1 cellular context compared by ENCODE assay signal in the genomic region with DNA sequence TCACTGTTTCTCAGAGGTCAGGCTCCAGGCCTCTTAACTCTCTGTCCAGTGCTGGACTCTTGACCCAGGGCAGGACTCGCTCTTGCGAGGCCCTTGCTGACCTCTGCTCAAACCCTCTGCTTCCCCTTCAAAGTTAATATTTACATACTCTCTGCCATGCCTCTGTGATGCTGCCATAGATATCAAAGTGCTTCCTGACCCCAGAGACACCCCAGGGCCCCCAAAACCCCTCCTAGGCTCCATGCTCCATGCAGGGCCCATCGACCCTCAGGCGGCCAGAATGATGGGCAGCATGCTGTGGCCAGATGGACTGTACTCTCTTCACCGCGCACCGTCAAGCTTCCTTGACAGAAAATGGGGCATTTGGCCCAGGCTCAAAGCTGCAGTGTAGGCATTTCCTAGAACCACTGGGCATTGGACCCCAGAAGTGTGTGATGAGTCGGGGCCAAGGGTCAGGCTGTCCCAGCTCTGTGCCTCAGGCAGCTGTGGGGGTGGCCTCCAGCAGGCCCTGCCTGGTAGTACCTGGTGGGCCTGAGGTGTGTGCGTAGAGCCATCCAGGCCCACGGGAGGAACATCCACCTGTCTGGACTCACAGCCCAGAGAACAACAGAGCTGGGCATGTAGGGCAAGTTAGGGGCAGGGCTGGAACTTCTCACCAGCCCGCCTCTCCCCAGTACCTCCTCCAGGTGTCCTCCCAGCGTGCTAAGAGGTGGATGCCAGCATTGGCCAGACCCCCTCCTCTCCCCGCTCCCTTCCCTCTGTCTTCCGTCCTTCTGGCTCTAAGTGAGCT.
TF ChIP-seq lines count a peak whose summit lies in the region.

No MANE protein-coding gene starts in this region.

TF ChIP-seq in HepG2, 621 proteins besides CTCF, POLR2A, EP300 and RAD21 (continued from another document and continues in another):
- TF ChIP-seq, protein P1, sequence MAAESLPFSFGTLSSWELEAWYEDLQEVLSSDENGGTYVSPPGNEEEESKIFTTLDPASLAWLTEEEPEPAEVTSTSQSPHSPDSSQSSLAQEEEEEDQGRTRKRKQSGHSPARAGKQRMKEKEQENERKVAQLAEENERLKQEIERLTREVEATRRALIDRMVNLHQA (CRISPR knock-in tag; IDR thresholded peaks at IDR 0.05), result no peak
- TF ChIP-seq CBFB (CRISPR knock-in tag; IDR thresholded peaks at IDR 0.05) (peak; percentile 45), WIZ (CRISPR knock-in tag; IDR thresholded peaks at IDR 0.05) (peak; percentile 82), KLF15 (CRISPR knock-in tag; IDR thresholded peaks at IDR 0.05; ENCODE audit: borderline replicate concordance) (no peak), RARG (CRISPR knock-in tag; IDR thresholded peaks at IDR 0.05; ENCODE audit: low read depth) (peak; percentile 20; the same call in 1 of the 2 replicates), ZNF780A (CRISPR knock-in tag; IDR thresholded peaks at IDR 0.05) (no peak), ZNF446 (CRISPR knock-in tag; IDR thresholded peaks at IDR 0.05) (0 out of 2 replicates have a peak, but pooled peaks have one; percentile 19), ARHGAP35 (CRISPR knock-in tag; IDR thresholded peaks at IDR 0.05; ENCODE audit: borderline replicate concordance) (peak; percentile 53; the same call in 1 of the 2 replicates), SOX6 (IDR thresholded peaks at IDR 0.05) (no peak), SOX6 (CRISPR knock-in tag; IDR thresholded peaks at IDR 0.05) (peak; percentile 95), NFE2 (CRISPR knock-in tag; IDR thresholded peaks at IDR 0.05) (no peak), MLLT10 (CRISPR knock-in tag; IDR thresholded peaks at IDR 0.05) (no peak), PLRG1 (conservative IDR thresholded peaks at IDR 0.05) (no peak), ZNF660 (CRISPR knock-in tag; IDR thresholded peaks at IDR 0.05; ENCODE audit: borderline replicate concordance, low read depth) (no peak), ZNF572 (CRISPR knock-in tag; IDR thresholded peaks at IDR 0.05) (peak; percentile 69; the same call in 1 of the 2 replicates), HNRNPH1 (optimal IDR thresholded peaks at IDR 0.05; ENCODE audit: low read depth, low read length) (no peak), PCBP2 (optimal IDR thresholded peaks at IDR 0.05; ENCODE audit: low read depth, low read length, poor library complexity, severe bottlenecking) (no peak), ZSCAN25 (CRISPR knock-in tag; IDR thresholded peaks at IDR 0.05) (peak; percentile 35; the same call in 1 of the 2 replicates), ZNF432 (CRISPR knock-in tag; IDR thresholded peaks at IDR 0.05; ENCODE audit: borderline replicate concordance) (no peak), HOXA5 (CRISPR knock-in tag; IDR thresholded peaks at IDR 0.05) (no peak), ZNF556 (CRISPR knock-in tag; IDR thresholded peaks at IDR 0.05; ENCODE audit: borderline replicate concordance) (peak; percentile 93; the same call in 1 of the 2 replicates), ZNF782 (CRISPR knock-in tag; IDR thresholded peaks at IDR 0.05; ENCODE audit: borderline replicate concordance) (no peak), ZNF292 (CRISPR knock-in tag; IDR thresholded peaks at IDR 0.05; ENCODE audit: borderline replicate concordance, low read depth) (peak; percentile 14; the same call in 1 of the 2 replicates), SCMH1 (CRISPR knock-in tag; IDR thresholded peaks at IDR 0.05; ENCODE audit: borderline replicate concordance) (no peak), ZNF674 (CRISPR knock-in tag; IDR thresholded peaks at IDR 0.05; ENCODE audit: low read depth) (no peak), HDAC6 (IDR thresholded peaks at IDR 0.05; ENCODE audit: low read depth, low read length) (no peak), SPEN (CRISPR knock-in tag; IDR thresholded peaks at IDR 0.05; ENCODE audit: low read depth) (peak; percentile 74; the same call in 1 of the 2 replicates), KDM3A (CRISPR knock-in tag; IDR thresholded peaks at IDR 0.05; ENCODE audit: low read depth) (0 out of 2 replicates have a peak, but pooled peaks have one; percentile 67), FOXK2 (IDR thresholded peaks at IDR 0.05) (no peak), ZNF33B (CRISPR knock-in tag; IDR thresholded peaks at IDR 0.05) (no peak; the same call in 1 of the 2 replicates), ZNF33A (CRISPR knock-in tag; IDR thresholded peaks at IDR 0.05; ENCODE audit: borderline replicate concordance) (no peak), FOXA1 (IDR thresholded peaks at IDR 0.05) (no peak), FOXA1 (CRISPR knock-in tag; IDR thresholded peaks at IDR 0.05) (peak; percentile 76), ZNF577 (CRISPR knock-in tag; IDR thresholded peaks at IDR 0.05; ENCODE audit: borderline replicate concordance, low read depth) (no peak), ZBTB1 (CRISPR knock-in tag; IDR thresholded peaks at IDR 0.05; ENCODE audit: borderline replicate concordance) (no peak), KDM4B (CRISPR knock-in tag; IDR thresholded peaks at IDR 0.05) (no peak; the same call in 1 of the 2 replicates), ZFP62 (CRISPR knock-in tag; IDR thresholded peaks at IDR 0.05) (no peak), TSC22D2 (CRISPR knock-in tag; IDR thresholded peaks at IDR 0.05; ENCODE audit: borderline replicate concordance) (peak; percentile 20; the same call in 1 of the 2 replicates), REPIN1 (CRISPR knock-in tag; IDR thresholded peaks at IDR 0.05; ENCODE audit: borderline replicate concordance, low read depth) (peak; percentile 87; the same call in 1 of the 2 replicates), ATF7-NPFF (CRISPR knock-in tag; IDR thresholded peaks at IDR 0.05; ENCODE audit: low read depth) (peak; percentile 41; the same call in 1 of the 2 replicates)
- TF ChIP-seq, protein P2, sequence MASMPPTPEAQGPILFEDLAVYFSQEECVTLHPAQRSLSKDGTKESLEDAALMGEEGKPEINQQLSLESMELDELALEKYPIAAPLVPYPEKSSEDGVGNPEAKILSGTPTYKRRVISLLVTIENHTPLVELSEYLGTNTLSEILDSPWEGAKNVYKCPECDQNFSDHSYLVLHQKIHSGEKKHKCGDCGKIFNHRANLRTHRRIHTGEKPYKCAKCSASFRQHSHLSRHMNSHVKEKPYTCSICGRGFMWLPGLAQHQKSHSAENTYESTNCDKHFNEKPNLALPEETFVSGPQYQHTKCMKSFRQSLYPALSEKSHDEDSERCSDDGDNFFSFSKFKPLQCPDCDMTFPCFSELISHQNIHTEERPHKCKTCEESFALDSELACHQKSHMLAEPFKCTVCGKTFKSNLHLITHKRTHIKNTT (CRISPR knock-in tag; IDR thresholded peaks at IDR 0.05), result no peak
- TF ChIP-seq, protein P3, sequence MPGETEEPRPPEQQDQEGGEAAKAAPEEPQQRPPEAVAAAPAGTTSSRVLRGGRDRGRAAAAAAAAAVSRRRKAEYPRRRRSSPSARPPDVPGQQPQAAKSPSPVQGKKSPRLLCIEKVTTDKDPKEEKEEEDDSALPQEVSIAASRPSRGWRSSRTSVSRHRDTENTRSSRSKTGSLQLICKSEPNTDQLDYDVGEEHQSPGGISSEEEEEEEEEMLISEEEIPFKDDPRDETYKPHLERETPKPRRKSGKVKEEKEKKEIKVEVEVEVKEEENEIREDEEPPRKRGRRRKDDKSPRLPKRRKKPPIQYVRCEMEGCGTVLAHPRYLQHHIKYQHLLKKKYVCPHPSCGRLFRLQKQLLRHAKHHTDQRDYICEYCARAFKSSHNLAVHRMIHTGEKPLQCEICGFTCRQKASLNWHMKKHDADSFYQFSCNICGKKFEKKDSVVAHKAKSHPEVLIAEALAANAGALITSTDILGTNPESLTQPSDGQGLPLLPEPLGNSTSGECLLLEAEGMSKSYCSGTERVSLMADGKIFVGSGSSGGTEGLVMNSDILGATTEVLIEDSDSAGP (CRISPR knock-in tag; IDR thresholded peaks at IDR 0.05; ENCODE audit: borderline replicate concordance), result peak; percentile 77; the same call in 1 of the 2 replicates
- TF ChIP-seq, protein P4, sequence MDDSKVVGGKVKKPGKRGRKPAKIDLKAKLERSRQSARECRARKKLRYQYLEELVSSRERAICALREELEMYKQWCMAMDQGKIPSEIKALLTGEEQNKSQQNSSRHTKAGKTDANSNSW (CRISPR knock-in tag; IDR thresholded peaks at IDR 0.05; ENCODE audit: borderline replicate concordance), result no peak
- TF ChIP-seq, protein P5, sequence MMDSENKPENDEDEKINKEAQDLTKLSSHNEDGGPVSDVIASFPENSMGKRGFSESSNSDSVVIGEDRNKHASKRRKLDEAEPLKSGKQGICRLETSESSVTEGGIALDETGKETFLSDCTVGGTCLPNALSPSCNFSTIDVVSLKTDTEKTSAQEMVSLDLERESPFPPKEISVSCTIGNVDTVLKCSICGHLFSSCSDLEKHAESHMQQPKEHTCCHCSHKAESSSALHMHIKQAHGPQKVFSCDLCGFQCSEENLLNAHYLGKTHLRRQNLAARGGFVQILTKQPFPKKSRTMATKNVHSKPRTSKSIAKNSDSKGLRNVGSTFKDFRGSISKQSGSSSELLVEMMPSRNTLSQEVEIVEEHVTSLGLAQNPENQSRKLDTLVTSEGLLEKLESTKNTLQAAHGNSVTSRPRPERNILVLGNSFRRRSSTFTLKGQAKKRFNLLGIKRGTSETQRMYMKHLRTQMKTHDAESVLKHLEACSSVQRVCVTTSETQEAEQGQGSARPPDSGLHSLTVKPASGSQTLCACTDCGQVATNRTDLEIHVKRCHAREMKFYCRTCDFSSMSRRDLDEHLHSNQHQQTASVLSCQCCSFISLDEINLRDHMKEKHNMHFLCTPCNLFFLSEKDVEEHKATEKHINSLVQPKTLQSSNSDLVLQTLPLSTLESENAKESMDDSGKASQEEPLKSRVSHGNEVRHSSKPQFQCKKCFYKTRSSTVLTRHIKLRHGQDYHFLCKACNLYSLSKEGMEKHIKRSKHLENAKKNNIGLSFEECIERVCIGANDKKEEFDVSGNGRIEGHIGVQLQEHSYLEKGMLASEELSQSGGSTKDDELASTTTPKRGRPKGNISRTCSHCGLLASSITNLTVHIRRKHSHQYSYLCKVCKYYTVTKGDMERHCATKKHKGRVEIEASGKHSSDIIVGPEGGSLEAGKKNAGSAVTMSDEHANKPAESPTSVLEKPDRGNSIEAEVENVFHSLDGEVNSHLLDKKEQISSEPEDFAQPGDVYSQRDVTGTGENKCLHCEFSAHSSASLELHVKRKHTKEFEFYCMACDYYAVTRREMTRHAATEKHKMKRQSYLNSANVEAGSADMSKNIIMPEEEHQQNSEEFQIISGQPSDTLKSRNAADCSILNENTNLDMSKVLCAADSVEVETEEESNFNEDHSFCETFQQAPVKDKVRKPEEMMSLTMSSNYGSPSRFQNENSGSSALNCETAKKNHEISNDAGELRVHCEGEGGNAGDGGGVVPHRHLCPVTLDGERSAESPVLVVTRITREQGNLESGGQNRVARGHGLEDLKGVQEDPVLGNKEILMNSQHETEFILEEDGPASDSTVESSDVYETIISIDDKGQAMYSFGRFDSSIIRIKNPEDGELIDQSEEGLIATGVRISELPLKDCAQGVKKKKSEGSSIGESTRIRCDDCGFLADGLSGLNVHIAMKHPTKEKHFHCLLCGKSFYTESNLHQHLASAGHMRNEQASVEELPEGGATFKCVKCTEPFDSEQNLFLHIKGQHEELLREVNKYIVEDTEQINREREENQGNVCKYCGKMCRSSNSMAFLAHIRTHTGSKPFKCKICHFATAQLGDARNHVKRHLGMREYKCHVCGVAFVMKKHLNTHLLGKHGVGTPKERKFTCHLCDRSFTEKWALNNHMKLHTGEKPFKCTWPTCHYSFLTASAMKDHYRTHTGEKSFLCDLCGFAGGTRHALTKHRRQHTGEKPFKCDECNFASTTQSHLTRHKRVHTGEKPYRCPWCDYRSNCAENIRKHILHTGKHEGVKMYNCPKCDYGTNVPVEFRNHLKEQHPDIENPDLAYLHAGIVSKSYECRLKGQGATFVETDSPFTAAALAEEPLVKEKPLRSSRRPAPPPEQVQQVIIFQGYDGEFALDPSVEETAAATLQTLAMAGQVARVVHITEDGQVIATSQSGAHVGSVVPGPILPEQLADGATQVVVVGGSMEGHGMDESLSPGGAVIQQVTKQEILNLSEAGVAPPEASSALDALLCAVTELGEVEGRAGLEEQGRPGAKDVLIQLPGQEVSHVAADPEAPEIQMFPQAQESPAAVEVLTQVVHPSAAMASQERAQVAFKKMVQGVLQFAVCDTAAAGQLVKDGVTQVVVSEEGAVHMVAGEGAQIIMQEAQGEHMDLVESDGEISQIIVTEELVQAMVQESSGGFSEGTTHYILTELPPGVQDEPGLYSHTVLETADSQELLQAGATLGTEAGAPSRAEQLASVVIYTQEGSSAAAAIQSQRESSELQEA (CRISPR knock-in tag; IDR thresholded peaks at IDR 0.05; ENCODE audit: not compliant biosample characterization), result peak; percentile 67
- TF ChIP-seq, protein P6, sequence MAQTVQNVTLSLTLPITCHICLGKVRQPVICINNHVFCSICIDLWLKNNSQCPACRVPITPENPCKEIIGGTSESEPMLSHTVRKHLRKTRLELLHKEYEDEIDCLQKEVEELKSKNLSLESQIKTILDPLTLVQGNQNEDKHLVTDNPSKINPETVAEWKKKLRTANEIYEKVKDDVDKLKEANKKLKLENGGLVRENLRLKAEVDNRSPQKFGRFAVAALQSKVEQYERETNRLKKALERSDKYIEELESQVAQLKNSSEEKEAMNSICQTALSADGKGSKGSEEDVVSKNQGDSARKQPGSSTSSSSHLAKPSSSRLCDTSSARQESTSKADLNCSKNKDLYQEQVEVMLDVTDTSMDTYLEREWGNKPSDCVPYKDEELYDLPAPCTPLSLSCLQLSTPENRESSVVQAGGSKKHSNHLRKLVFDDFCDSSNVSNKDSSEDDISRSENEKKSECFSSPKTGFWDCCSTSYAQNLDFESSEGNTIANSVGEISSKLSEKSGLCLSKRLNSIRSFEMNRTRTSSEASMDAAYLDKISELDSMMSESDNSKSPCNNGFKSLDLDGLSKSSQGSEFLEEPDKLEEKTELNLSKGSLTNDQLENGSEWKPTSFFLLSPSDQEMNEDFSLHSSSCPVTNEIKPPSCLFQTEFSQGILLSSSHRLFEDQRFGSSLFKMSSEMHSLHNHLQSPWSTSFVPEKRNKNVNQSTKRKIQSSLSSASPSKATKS (CRISPR knock-in tag; IDR thresholded peaks at IDR 0.05), result no peak
- TF ChIP-seq, protein P7, sequence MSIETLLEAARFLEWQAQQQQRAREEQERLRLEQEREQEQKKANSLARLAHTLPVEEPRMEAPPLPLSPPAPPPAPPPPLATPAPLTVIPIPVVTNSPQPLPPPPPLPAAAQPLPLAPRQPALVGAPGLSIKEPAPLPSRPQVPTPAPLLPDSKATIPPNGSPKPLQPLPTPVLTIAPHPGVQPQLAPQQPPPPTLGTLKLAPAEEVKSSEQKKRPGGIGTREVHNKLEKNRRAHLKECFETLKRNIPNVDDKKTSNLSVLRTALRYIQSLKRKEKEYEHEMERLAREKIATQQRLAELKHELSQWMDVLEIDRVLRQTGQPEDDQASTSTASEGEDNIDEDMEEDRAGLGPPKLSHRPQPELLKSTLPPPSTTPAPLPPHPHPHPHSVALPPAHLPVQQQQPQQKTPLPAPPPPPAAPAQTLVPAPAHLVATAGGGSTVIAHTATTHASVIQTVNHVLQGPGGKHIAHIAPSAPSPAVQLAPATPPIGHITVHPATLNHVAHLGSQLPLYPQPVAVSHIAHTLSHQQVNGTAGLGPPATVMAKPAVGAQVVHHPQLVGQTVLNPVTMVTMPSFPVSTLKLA (IDR thresholded peaks at IDR 0.05), result no peak
- TF ChIP-seq, protein P8, sequence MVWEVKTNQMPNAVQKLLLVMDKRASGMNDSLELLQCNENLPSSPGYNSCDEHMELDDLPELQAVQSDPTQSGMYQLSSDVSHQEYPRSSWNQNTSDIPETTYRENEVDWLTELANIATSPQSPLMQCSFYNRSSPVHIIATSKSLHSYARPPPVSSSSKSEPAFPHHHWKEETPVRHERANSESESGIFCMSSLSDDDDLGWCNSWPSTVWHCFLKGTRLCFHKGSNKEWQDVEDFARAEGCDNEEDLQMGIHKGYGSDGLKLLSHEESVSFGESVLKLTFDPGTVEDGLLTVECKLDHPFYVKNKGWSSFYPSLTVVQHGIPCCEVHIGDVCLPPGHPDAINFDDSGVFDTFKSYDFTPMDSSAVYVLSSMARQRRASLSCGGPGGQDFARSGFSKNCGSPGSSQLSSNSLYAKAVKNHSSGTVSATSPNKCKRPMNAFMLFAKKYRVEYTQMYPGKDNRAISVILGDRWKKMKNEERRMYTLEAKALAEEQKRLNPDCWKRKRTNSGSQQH (CRISPR knock-in tag; IDR thresholded peaks at IDR 0.05; ENCODE audit: low read depth), result no peak
